ENCODE assay signal across 17 cellular contexts in the genomic region with DNA sequence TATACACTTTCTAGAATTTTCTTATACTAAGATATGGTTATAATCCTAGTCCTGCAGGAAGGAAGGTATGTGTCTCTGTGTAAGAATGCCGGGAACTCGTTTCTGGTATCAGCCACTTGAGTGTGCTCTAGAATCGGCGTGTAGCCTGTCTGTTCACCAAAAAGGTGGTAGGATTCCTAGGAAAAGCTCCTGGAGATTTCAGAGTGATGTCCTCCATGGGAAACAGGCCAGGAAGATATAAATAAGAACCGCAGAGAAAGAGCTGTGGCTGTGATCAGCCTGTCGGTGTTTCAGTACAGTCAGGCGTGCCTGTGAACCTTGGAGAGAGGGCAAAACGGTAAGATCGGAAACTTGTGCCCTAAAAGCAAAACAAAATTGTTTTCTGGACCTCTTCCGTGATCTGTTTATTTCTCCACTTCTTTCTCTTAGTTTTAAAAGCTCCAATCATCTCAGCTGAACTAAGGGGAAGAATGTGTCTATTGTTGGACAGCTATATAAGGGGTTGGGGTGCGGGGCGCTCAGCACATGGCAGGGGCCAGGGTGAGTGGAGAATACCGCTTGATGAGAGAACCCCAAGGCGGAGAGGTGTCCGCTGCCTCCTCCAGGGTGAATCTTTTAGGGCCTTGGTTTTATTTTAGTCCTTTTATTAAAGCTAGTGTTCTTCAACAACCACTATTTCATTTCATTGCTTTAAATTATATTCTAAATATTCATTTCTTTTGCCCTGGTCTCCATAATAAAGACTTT.
DNase-seq lines count a peak whose midpoint lies in the region; ATAC-seq and TF ChIP-seq lines count a peak whose summit lies in the region.
"Had no signal": no experiment of that assay in that cellular context is flagged by ENCODE, and none has a peak within 500 bp of the region (broad histone marks: within the 10 kb centered on the region; RNA-seq: fewer than 3 reads in every experiment).

No MANE protein-coding gene starts in this region.

- peak overlapping the region in 2 of 4 donors; percentile 1 to 15 for H3K4me3 ChIP-seq in sigmoid colon
- H3K4me3 ChIP-seq: K562, lung, transverse colon had no signal

- no peaks in the 10 kb centered on the region for H3K9me3 ChIP-seq in sigmoid colon
- H3K9me3 ChIP-seq in CD4-positive, alpha-beta T cell (ENCODE audit: control insufficient read depth, low read length), result no peaks in the 10 kb centered on the region
- H3K9me3 ChIP-seq: transverse colon had no signal

- WGBS in sigmoid colon, 2 donors, result 74 to 75% methylated on average over 15 of the region's 15 CpGs

- no peak overlapping the region for H3K27ac ChIP-seq in sigmoid colon
- H3K27ac ChIP-seq in CD4-positive, alpha-beta T cell (ENCODE audit: low read depth, low read length), result no peak overlapping the region
- H3K27ac ChIP-seq: transverse colon had no signal

- peaks cover 0 to 10% (median 0%) of the 10 kb centered on the region in 4 donors for H3K4me1 ChIP-seq in sigmoid colon
- H3K4me1 ChIP-seq: transverse colon had no signal

- H3K36me3 Mint-ChIP-seq in chondrocyte (ENCODE audit: low read depth), result no peaks in the 10 kb centered on the region
- H3K36me3 Mint-ChIP-seq in CD4-positive, alpha-beta T cell (ENCODE audit: low read depth), result no peaks in the 10 kb centered on the region

- TF ChIP-seq EP300 in Ishikawa (IDR thresholded peaks at IDR 0.05; ENCODE audit: borderline replicate concordance) (no peak), sigmoid colon (IDR thresholded peaks at IDR 0.05) (no peak)

- no peaks in the 10 kb centered on the region for H3K27me3 ChIP-seq in sigmoid colon
- H3K27me3 ChIP-seq in CD4-positive, alpha-beta T cell (ENCODE audit: control insufficient read depth, insufficient read depth, low read length), result no peaks in the 10 kb centered on the region
- H3K27me3 ChIP-seq: transverse colon had no signal

- H3K4me1 Mint-ChIP-seq in chondrocyte (ENCODE audit: low read depth), result peaks cover 9% of the 10 kb centered on the region
- H3K4me1 Mint-ChIP-seq in CD4-positive, alpha-beta T cell (ENCODE audit: low read depth), result no peaks in the 10 kb centered on the region

- H3K36me3 ChIP-seq in sigmoid colon, result no peaks in the 10 kb centered on the region
- H3K36me3 ChIP-seq: transverse colon had no signal

- no peaks in the 10 kb centered on the region for H3K27me3 Mint-ChIP-seq in chondrocyte (ENCODE audit: low read depth)
- H3K27me3 Mint-ChIP-seq in CD4-positive, alpha-beta T cell, result no peaks in the 10 kb centered on the region
- H3K27me3 Mint-ChIP-seq: activated CD8-positive, alpha-beta T cell treated with anti-CD3 and anti-CD28 coated beads for 36 hours had no signal

- CTCF ChIA-PET in CD4-positive, alpha-beta T cell (lab: Charles Lee), result no interaction called here

- no peak overlapping the region for H3K4me3 Mint-ChIP-seq in chondrocyte (ENCODE audit: unreplicated experiment)
- H3K4me3 Mint-ChIP-seq in CD4-positive, alpha-beta T cell, result no peak overlapping the region
- H3K4me3 Mint-ChIP-seq: activated CD8-positive, alpha-beta T cell treated with anti-CD3 and anti-CD28 coated beads for 36 hours had no signal

- POLR2A ChIA-PET in CD4-positive, alpha-beta T cell (lab: Charles Lee), result no interaction called here

- intact Hi-C loops in sigmoid colon (cut with DNase I), result no loop called here
- intact Hi-C loops in CD4-positive, alpha-beta T cell (cut with DNase I, micrococcal nuclease), result no loop called here

- TF ChIP-seq RAD21 in Ishikawa (IDR thresholded peaks at IDR 0.05; ENCODE audit: low read depth), result 0 out of 2 replicates have a peak, but pooled peaks have one; percentile 5

- DNase-seq in AG08395 (ENCODE audit: low spot score) (peak; percentile 21), chondrocyte (ENCODE audit: low spot score) (no peak), iPS-NIHi7 (ENCODE audit: extremely low spot score) (peak; percentile 49), sigmoid colon (no peak), NK-92 (lab: John Stamatoyannopoulos, UW; ENCODE audit: unreplicated experiment) (no peak)
- DNase-seq in CD4-positive, alpha-beta T cell, result no peak
- DNase-seq: activated CD8-positive, alpha-beta T cell treated with anti-CD3 and anti-CD28 coated beads for 36 hours; cortex of kidney; DMS153; NCI-H1092 treated with DMSO at 0.1 percent for 48 hours; NCI-H2171 treated with DMSO at 0.1 percent for 48 hours; right cardiac atrium; transverse colon had no signal

- no peak overlapping the region for H3K27ac Mint-ChIP-seq in chondrocyte (ENCODE audit: unreplicated experiment)
- no peak overlapping the region for H3K27ac Mint-ChIP-seq in CD4-positive, alpha-beta T cell
- H3K27ac Mint-ChIP-seq: activated CD8-positive, alpha-beta T cell treated with anti-CD3 and anti-CD28 coated beads for 36 hours had no signal

- TF ChIP-seq CTCF in chondrocyte (IDR thresholded peaks at IDR 0.05) (peak; percentile 34), sigmoid colon (IDR thresholded peaks at IDR 0.05) (no peak)
- TF ChIP-seq CTCF in CD4-positive, alpha-beta T cell (IDR thresholded peaks at IDR 0.05), result no peak

- no peak for ATAC-seq in GM18517 (IDR thresholded peaks at IDR 0.05; ENCODE audit: unreplicated experiment)
- no peak for ATAC-seq in CD4-positive, alpha-beta T cell (ENCODE audit: poor library complexity)
- ATAC-seq: activated CD8-positive, alpha-beta T cell treated with anti-CD3 and anti-CD28 coated beads for 36 hours; K562; right cardiac atrium had no signal

- no peak for TF ChIP-seq POLR2A in sigmoid colon (IDR thresholded peaks at IDR 0.05)

- H3K9me3 Mint-ChIP-seq in chondrocyte (ENCODE audit: low read depth), result no peaks in the 10 kb centered on the region
- H3K9me3 Mint-ChIP-seq in CD4-positive, alpha-beta T cell, result peaks cover 2% of the 10 kb centered on the region

TF ChIP-seq in Ishikawa, 13 proteins besides CTCF, POLR2A, EP300 and RAD21:
- no peak for TF ChIP-seq ZBTB7A (IDR thresholded peaks at IDR 0.05; ENCODE audit: low read depth)
- TF ChIP-seq TCF12 (IDR thresholded peaks at IDR 0.05; ENCODE audit: low read depth), result no peak
- no peak for TF ChIP-seq CREB1 (IDR thresholded peaks at IDR 0.05; ENCODE audit: low read depth)

Comparison
In these comparisons a context has a peak if more than half of its experiments do, and no peak if none do; other contexts are left out.
1. DNase-seq: peak in AG08395 (single experiment) and iPS-NIHi7 (single experiment); none in chondrocyte (single experiment), sigmoid colon (single experiment), CD4-positive, alpha-beta T cell (0 of 10) and NK-92 (single experiment).